1 cellular context compared by ENCODE assay signal in the genomic region with DNA sequence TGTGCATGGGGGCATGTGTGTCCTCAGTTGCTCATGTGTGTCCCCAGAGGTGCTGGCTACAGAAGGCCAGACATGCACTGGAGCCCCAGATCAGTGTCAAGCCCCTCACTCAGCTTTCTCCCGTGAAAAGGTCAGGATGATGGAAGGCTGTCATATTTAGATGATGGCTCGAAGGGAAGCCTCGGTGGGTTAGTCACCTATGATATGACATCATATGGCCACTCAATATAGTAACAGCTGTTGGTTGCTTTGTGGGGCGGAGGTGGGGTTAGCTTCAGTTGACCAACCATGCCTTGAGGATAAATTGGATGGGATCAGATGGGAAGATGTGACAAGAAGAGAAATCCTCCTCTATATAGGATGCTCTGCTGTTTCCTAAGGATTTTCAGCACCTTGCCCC.
TF ChIP-seq lines count a peak whose summit lies in the region.

No MANE protein-coding gene starts in this region.

TF ChIP-seq in GM12878, 131 proteins besides CTCF, POLR2A, EP300 and RAD21:
- peak; percentile 47; the same call in 1 of the 2 replicates for TF ChIP-seq ATF7 (IDR thresholded peaks at IDR 0.05; ENCODE audit: low read depth)
- TF ChIP-seq CREM (IDR thresholded peaks at IDR 0.05; ENCODE audit: low read depth), result 0 out of 2 replicates have a peak, but pooled peaks have one; percentile 34
- peak; percentile 33; the same call in 1 of the 2 replicates for TF ChIP-seq RUNX3 (IDR thresholded peaks at IDR 0.05; ENCODE audit: low read length)
- TF ChIP-seq CREB1 (IDR thresholded peaks at IDR 0.05; ENCODE audit: low read depth), result 0 out of 2 replicates have a peak, but pooled peaks have one; percentile 16
- no peak for TF ChIP-seq CBX3 (IDR thresholded peaks at IDR 0.05; ENCODE audit: borderline replicate concordance, low read depth)
TF ChIP-seq in GM12878: peak in this region for 4.
